ENCODE assay signal across 8 cellular contexts in genomic region chr17:66155055-66155454, GRCh38. TPM values are rescaled to one million over a fixed set of nuclear protein-coding genes. Genes with fewer than 3 reads are reported as not detected.
DNase-seq lines count a peak whose midpoint lies in the region; ATAC-seq and TF ChIP-seq lines count a peak whose summit lies in the region.
"Not testable (repeated sequence)": the region's sequence is repeated elsewhere in the genome, so short reads cannot be mapped to it uniquely, and the experiment has no call there.

No MANE protein-coding gene starts in this region.

- not testable (repeated sequence) for H3K27me3 ChIP-seq in CD4-positive, CD25-positive, alpha-beta regulatory T cell (ENCODE audit: control insufficient read depth, insufficient read depth, low read length); trophoblast cell (ENCODE audit: insufficient read depth, low read length); transverse colon

- intact Hi-C loops in left colon (cut with DNase I, micrococcal nuclease); mucosa of descending colon (cut with DNase I, micrococcal nuclease); natural killer cell (cut with micrococcal nuclease); transverse colon (cut with DNase I; ENCODE audit: low total_unique reads): not testable (repeated sequence)

- H3K79me1 ChIP-seq in trophoblast cell (ENCODE audit: low read length) = not testable (repeated sequence)

- not testable (repeated sequence) for TF ChIP-seq CTCF in mucosa of descending colon (IDR thresholded peaks at IDR 0.05); natural killer cell (IDR thresholded peaks at IDR 0.05); transverse colon (IDR thresholded peaks at IDR 0.05)

- H3K4ac ChIP-seq in trophoblast cell (ENCODE audit: low read depth, low read length) = not testable (repeated sequence)

- not testable (repeated sequence) for H3K14ac ChIP-seq in trophoblast cell (ENCODE audit: low read length)

- H3K79me2 ChIP-seq in trophoblast cell (ENCODE audit: control insufficient read depth, insufficient read depth, low read length, poor library complexity) = not testable (repeated sequence)

- H3K9me3 ChIP-seq in CD4-positive, CD25-positive, alpha-beta regulatory T cell (ENCODE audit: control insufficient read depth in 2 of 2, low read length in 2 of 2); mucosa of descending colon; trophoblast cell (ENCODE audit: insufficient read depth, low read depth, low read length); transverse colon: not testable (repeated sequence)

- not testable (repeated sequence) for H2BK120ac ChIP-seq in trophoblast cell (ENCODE audit: insufficient read depth, low read length, poor library complexity)

- H4K8ac ChIP-seq in trophoblast cell (ENCODE audit: low read depth, low read length) = not testable (repeated sequence)

- in situ Hi-C loops in transverse colon (cut with MboI; ENCODE audit: low pct_ligation_motif_present in 1 of 4, low pct_unique_long_range_greater_than_20kb in 1 of 4, low sequenced_read_pairs in 3 of 4) = loop anchor here in 3 of 4 donors (25.0 kb wide), 2 partner anchors 593 to 868 kb away; partner anchors contain the start of gene AXIN2 (in 2 of the 3)

- ATAC-seq in CD4-positive, CD25-positive, alpha-beta regulatory T cell (ENCODE audit: low read depth in 2 of 2); natural killer cell treated with Interleukin-12 subunit alpha and Interleukin-12 subunit beta and Interleukin-15 and Interleukin-18, amount 100 ng/mL, for 72 hours: not testable (repeated sequence)
- peak; percentile 66 for ATAC-seq in left colon
- peak; percentile 34 for ATAC-seq in mucosa of descending colon
- peak in 1 of 3 donors; percentile 52 for ATAC-seq in natural killer cell

- H3K27ac ChIP-seq in CD4-positive, CD25-positive, alpha-beta regulatory T cell (ENCODE audit: insufficient read depth, low read length, poor library complexity, severe bottlenecking); trophoblast cell (ENCODE audit: low read depth, low read length); transverse colon: not testable (repeated sequence)

- H3K4me3 Mint-ChIP-seq in CD4-positive, CD25-positive, alpha-beta regulatory T cell; natural killer cell treated with Interleukin-12 subunit alpha and Interleukin-12 subunit beta and Interleukin-15 and Interleukin-18, amount 100 ng/mL, for 72 hours: not testable (repeated sequence)
- H3K4me3 Mint-ChIP-seq in immature natural killer cell (peak overlapping the region; percentile 33 to 70 (median 41)), natural killer cell (peak overlapping the region; percentile 2)

- H4K12ac ChIP-seq in trophoblast cell (ENCODE audit: low read depth, low read length) = peak overlapping the region; percentile 18

- TF ChIP-seq EP300 in transverse colon (IDR thresholded peaks at IDR 0.05; ENCODE audit: low read depth) = not testable (repeated sequence)

- not testable (repeated sequence) for DNase-seq in CD4-positive, CD25-positive, alpha-beta regulatory T cell; natural killer cell; trophoblast cell
- peak in 1 of 3 donors; percentile 4 for DNase-seq in immature natural killer cell
- DNase-seq in left colon = peak; percentile 36 to 37
- peak in 2 of 3 donors; percentile 17 to 51 for DNase-seq in mucosa of descending colon
- DNase-seq in natural killer cell treated with Interleukin-12 subunit alpha and Interleukin-12 subunit beta and Interleukin-15 and Interleukin-18, amount 100 ng/mL, for 72 hours (ENCODE audit: low spot score) = peak; percentile 63
- peak; percentile 28 for DNase-seq in transverse colon

- not testable (repeated sequence) for H2AK5ac ChIP-seq in trophoblast cell (ENCODE audit: low read length)

- not testable (repeated sequence) for H3K27me3 Mint-ChIP-seq in CD4-positive, CD25-positive, alpha-beta regulatory T cell; immature natural killer cell (ENCODE audit: low read depth in 3 of 3); natural killer cell (ENCODE audit: low read depth in 2 of 2); natural killer cell treated with Interleukin-12 subunit alpha and Interleukin-12 subunit beta and Interleukin-15 and Interleukin-18, amount 100 ng/mL, for 72 hours

- not testable (repeated sequence) for H3K9ac ChIP-seq in trophoblast cell (ENCODE audit: low read length)

- not testable (repeated sequence) for H3K4me2 ChIP-seq in trophoblast cell (ENCODE audit: low read length)

- not testable (repeated sequence) for H3K18ac ChIP-seq in trophoblast cell (ENCODE audit: low read length)

- peaks cover 7 to 15% (median 10%) of the 10 kb centered on the region in 4 donors for H3K4me1 Mint-ChIP-seq in CD4-positive, CD25-positive, alpha-beta regulatory T cell
- H3K4me1 Mint-ChIP-seq in immature natural killer cell (peaks cover 12% of the 10 kb centered on the region in 2 donors), natural killer cell (peaks cover 9 to 11% of the 10 kb centered on the region in 2 donors)
- peaks cover 8 to 10% of the 10 kb centered on the region in 2 donors for H3K4me1 Mint-ChIP-seq in natural killer cell treated with Interleukin-12 subunit alpha and Interleukin-12 subunit beta and Interleukin-15 and Interleukin-18, amount 100 ng/mL, for 72 hours (ENCODE audit: low read depth in 2 of 2)

- not testable (repeated sequence) for H3K36me3 ChIP-seq in CD4-positive, CD25-positive, alpha-beta regulatory T cell (ENCODE audit: control insufficient read depth, insufficient read depth, low read length); mucosa of descending colon (ENCODE audit: low read depth); trophoblast cell (ENCODE audit: control insufficient read depth in 1 of 2, insufficient read depth in 2 of 2, low read length in 2 of 2); transverse colon

- not testable (repeated sequence) for H3K36me3 Mint-ChIP-seq in CD4-positive, CD25-positive, alpha-beta regulatory T cell; immature natural killer cell; natural killer cell
- peaks cover 20% of the 10 kb centered on the region for H3K36me3 Mint-ChIP-seq in natural killer cell treated with Interleukin-12 subunit alpha and Interleukin-12 subunit beta and Interleukin-15 and Interleukin-18, amount 100 ng/mL, for 72 hours

- peak overlapping the region in 2 of 3 donors; percentile 47 to 72 for H3K27ac Mint-ChIP-seq in CD4-positive, CD25-positive, alpha-beta regulatory T cell
- H3K27ac Mint-ChIP-seq in immature natural killer cell = peak overlapping the region in 3 of 6 donors; percentile 8 to 81 (median 47)
- H3K27ac Mint-ChIP-seq in natural killer cell = peak overlapping the region in 1 of 2 donors; percentile 31
- peak overlapping the region in 1 of 2 donors; percentile 56 for H3K27ac Mint-ChIP-seq in natural killer cell treated with Interleukin-12 subunit alpha and Interleukin-12 subunit beta and Interleukin-15 and Interleukin-18, amount 100 ng/mL, for 72 hours

- no CpG with 5 or more reads among the region's 4 CpGs for WGBS in trophoblast cell (ENCODE audit: extremely low coverage, insufficient coverage, insufficient read length)
- 83 to 84% methylated on average over 1 to 4 of the region's 4 CpGs for WGBS in transverse colon (ENCODE audit: low coverage in 1 of 2), 2 donors

- not testable (repeated sequence) for H2AFZ ChIP-seq in trophoblast cell (ENCODE audit: insufficient read depth, low read length, poor library complexity)

- H4K91ac ChIP-seq in trophoblast cell (ENCODE audit: low read depth, low read length) = not testable (repeated sequence)

- not testable (repeated sequence) for H2BK5ac ChIP-seq in trophoblast cell (ENCODE audit: low read depth, low read length, poor library complexity)

- H3K4me3 ChIP-seq in CD4-positive, CD25-positive, alpha-beta regulatory T cell (ENCODE audit: low read depth, low read length); mucosa of descending colon; trophoblast cell (ENCODE audit: low read depth, low read length); transverse colon: not testable (repeated sequence)

- H3K4me1 ChIP-seq in CD4-positive, CD25-positive, alpha-beta regulatory T cell (ENCODE audit: control insufficient read depth, insufficient read depth, low read length, poor library complexity, severe bottlenecking); mucosa of descending colon (ENCODE audit: low read depth); trophoblast cell (ENCODE audit: control insufficient read depth in 1 of 2, insufficient read depth in 2 of 2, low read length in 2 of 2); transverse colon: not testable (repeated sequence)

- H2BK12ac ChIP-seq in trophoblast cell (ENCODE audit: low read length) = not testable (repeated sequence)

- peak; percentile 9 for TF ChIP-seq POLR2A in transverse colon (IDR thresholded peaks at IDR 0.05)

- peaks cover 0 to 16% (median 6%) of the 10 kb centered on the region in 7 donors for H3K9me3 Mint-ChIP-seq in CD4-positive, CD25-positive, alpha-beta regulatory T cell
- H3K9me3 Mint-ChIP-seq in immature natural killer cell; natural killer cell; natural killer cell treated with Interleukin-12 subunit alpha and Interleukin-12 subunit beta and Interleukin-15 and Interleukin-18, amount 100 ng/mL, for 72 hours: not testable (repeated sequence)

- H3K23ac ChIP-seq in trophoblast cell (ENCODE audit: low read length) = not testable (repeated sequence)

RNA-seq across cellular contexts. Expression of gene CEP112, which starts 36.9 kb away (rescaled TPM):
- 2.3 TPM for total RNA-seq in CD4-positive, CD25-positive, alpha-beta regulatory T cell
- polyA plus RNA-seq in CD4-positive, CD25-positive, alpha-beta regulatory T cell = under 1 TPM in 3 of 4 donors, not detected in 1; 0.15 to 0.76 (median 0.31) TPM
- polyA plus RNA-seq in immature natural killer cell = under 1 TPM in 2 of 3 donors, not detected in 1; 0.13 to 0.25 TPM
- total RNA-seq in left colon = 1 to 10 TPM; 4.5 to 8.1 TPM
- total RNA-seq in mucosa of descending colon = 10 to 100 TPM in 1 of 3 donors, 1 to 10 TPM in 2; 6.3 to 18.5 (median 7.0) TPM
- 1 to 10 TPM in 1 of 3 donors, under 1 TPM in 2; 0.60 to 1.1 (median 0.85) TPM for total RNA-seq in natural killer cell
- total RNA-seq in natural killer cell treated with Interleukin-12 subunit alpha and Interleukin-12 subunit beta and Interleukin-15 and Interleukin-18, amount 100 ng/mL, for 72 hours = 1 to 10 TPM; 2.3 to 5.5 TPM
- polyA plus RNA-seq in trophoblast cell (2013) = 2.0 and 2.7 TPM in 2 replicates
- 10 to 100 TPM in 2 of 4 donors, 1 to 10 TPM in 2; 1.1 to 12.9 (median 9.1) TPM for total RNA-seq in transverse colon
